ENCODE assay signal across 8 cellular contexts in the genomic region with DNA sequence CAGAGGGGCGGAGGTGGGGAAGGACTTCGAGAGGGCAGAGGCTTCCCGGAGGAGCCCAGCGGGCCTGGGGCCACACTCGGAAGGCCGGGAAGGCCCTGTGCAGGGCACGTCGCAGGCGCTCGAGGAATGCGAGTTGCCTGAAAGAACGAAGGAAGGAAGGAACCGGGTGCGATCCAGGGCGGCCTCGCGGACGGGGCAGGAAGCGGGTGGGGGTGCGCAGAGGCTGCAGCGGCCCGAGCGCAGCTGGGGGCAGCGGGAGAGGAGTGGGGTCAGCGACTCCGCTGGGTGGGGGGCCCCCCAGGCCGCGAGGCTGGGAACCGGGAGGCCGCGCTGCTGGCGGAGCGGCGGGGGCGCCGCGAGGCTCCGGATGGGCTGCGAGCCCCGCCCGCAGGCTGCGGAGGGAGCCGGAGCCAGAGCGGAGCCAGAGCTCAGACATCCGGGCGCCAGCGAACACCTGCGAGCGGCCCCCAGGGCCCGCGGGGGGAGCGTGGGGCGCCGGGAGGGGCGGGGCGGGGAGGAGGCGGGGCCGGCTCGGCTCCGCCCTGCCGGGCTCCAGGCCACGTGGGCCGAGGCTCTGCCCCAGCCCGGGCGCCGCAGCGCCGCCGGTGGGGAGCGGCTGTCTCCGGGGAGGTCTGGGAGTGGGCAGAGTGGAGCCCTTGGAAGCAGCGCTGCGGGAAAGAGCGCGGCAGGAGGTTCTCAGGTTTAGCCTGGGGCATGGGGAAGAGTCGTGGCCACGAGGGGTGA. TPM values are rescaled to one million over a fixed set of nuclear protein-coding genes. Genes with fewer than 3 reads are reported as not detected.
A peak's percentile ranks its signal among the peaks of the same experiment; 100 is the strongest.
DNase-seq lines count a peak whose midpoint lies in the region; ATAC-seq and TF ChIP-seq lines count a peak whose summit lies in the region.

No MANE protein-coding gene starts in this region.

- H3K9me3 ChIP-seq in iPS DF 6.9 (ENCODE audit: control insufficient read depth, insufficient read depth, low read length) (no peaks in the 10 kb centered on the region), gastrocnemius medialis (no peaks in the 10 kb centered on the region)

- TF ChIP-seq CTCF in GM13977 (IDR thresholded peaks at IDR 0.05; ENCODE audit: extremely low read depth, insufficient read depth, missing control alignments) (peak; percentile 52), gastrocnemius medialis (IDR thresholded peaks at IDR 0.05 in 4 of 5, conservative IDR thresholded peaks at IDR 0.05 in 1 of 5) (peak in 2 of 5 experiments; percentile 40 to 50)

- in situ Hi-C loops in GM13977 (cut with MboI; ENCODE audit: low pct_unique_long_range_greater_than_20kb, low sequenced_read_pairs, unreplicated experiment) = no loop called here
- in situ Hi-C loops in gastrocnemius medialis (cut with MboI; ENCODE audit: low sequenced_read_pairs in 4 of 4) = no loop called here

- WGBS in iPS DF 6.9 (ENCODE audit: insufficient coverage, insufficient read length) = no CpG with 5 or more reads among the region's 77 CpGs

- peak overlapping the region; percentile 52 for H3K4me3 ChIP-seq in iPS DF 6.9 (ENCODE audit: low read length)
- H3K4me3 ChIP-seq in gastrocnemius medialis = peak overlapping the region; percentile 54 to 89 (median 70)

- H3K36me3 ChIP-seq in iPS DF 6.9 (ENCODE audit: control insufficient read depth, insufficient read depth, low read length) = no peaks in the 10 kb centered on the region
- H3K36me3 ChIP-seq in gastrocnemius medialis = no peaks in the 10 kb centered on the region

- ATAC-seq in HG02798 (IDR thresholded peaks at IDR 0.05; ENCODE audit: poor library complexity, unreplicated experiment) (peak; percentile 57), gastrocnemius medialis (peak; percentile 64 to 65), HG03439 (IDR thresholded peaks at IDR 0.05; ENCODE audit: unreplicated experiment) (no peak)

- H3K4me1 ChIP-seq in iPS DF 6.9 (ENCODE audit: control insufficient read depth, insufficient read depth, low read length) (peaks cover 15% of the 10 kb centered on the region; the same call in 1 of the 2 replicates), gastrocnemius medialis (peaks cover 22 to 34% of the 10 kb centered on the region in 2 donors)

- peak; percentile 94 for DNase-seq in GM13977 (ENCODE audit: low spot score)
- DNase-seq in NCI-H1694 treated with DMSO at 0.1 percent for 48 hours (lab: John Stamatoyannopoulos, UW) = peak; percentile 82
- peak; percentile 78 for DNase-seq in T-helper 9 cell
- peak; percentile 98 for DNase-seq in astrocyte of the hippocampus (ENCODE audit: low read depth, low spot score)
- DNase-seq in iPS DF 6.9 (ENCODE audit: low read depth, low spot score) = no peak
- DNase-seq in gastrocnemius medialis = peak; percentile 62 to 85

- peak; percentile 81 to 86 for TF ChIP-seq POLR2A in gastrocnemius medialis (IDR thresholded peaks at IDR 0.05)

- H3K27ac ChIP-seq in iPS DF 6.9 (ENCODE audit: low read length) (no peak overlapping the region), gastrocnemius medialis (peak overlapping the region; percentile 88 to 90 (median 89))

- H3K27me3 ChIP-seq in iPS DF 6.9 (ENCODE audit: control insufficient read depth, insufficient read depth, low read length) = no peaks in the 10 kb centered on the region
- H3K27me3 ChIP-seq in gastrocnemius medialis = no peaks in the 10 kb centered on the region

- intact Hi-C loops in gastrocnemius medialis (cut with DNase I; ENCODE audit: low total_unique reads) = loop anchor here (1.0 to 10.0 kb wide), 3 partner anchors 33 to 210 kb away; partner anchors contain the start of genes ASAP3 and HNRNPR

RNA-seq across cellular contexts. Expression of gene ID3, which starts 4.6 kb away (rescaled TPM):
- total RNA-seq in gastrocnemius medialis = 100 to 1,000 TPM in 1 of 4 donors, 10 to 100 TPM in 3; 67.9 to 124 (median 83.0) TPM

RNA-seq across cellular contexts. Expression of gene E2F2, which starts 23.6 kb away (rescaled TPM):
- under 1 TPM in 1 of 4 donors, not detected in 3; 0.40 TPM for total RNA-seq in gastrocnemius medialis
